In genomic region chr1:9270290-9270900, GRCh38 we compare ENCODE assay signal across 11 cellular contexts. TPM values are rescaled to one million over a fixed set of nuclear protein-coding genes. Genes with fewer than 3 reads are reported as not detected.
A peak's percentile ranks its signal among the peaks of the same experiment; 100 is the strongest.
DNase-seq lines count a peak whose midpoint lies in the region; ATAC-seq and TF ChIP-seq lines count a peak whose summit lies in the region.
"Had no signal": no experiment of that assay in that cellular context is flagged by ENCODE, and none has a peak within 500 bp of the region (broad histone marks: within the 10 kb centered on the region; RNA-seq: fewer than 3 reads in every experiment).

No MANE protein-coding gene starts in this region.

- H3K36me3 ChIP-seq in right atrium auricular region (peaks cover 11% of the 10 kb centered on the region), uterus (no peaks in the 10 kb centered on the region)

- H3K27ac ChIP-seq in right atrium auricular region (no peak overlapping the region), uterus (no peak overlapping the region)

- ATAC-seq in Right ventricle myocardium superior (ENCODE audit: poor library complexity) (peak; percentile 64), left ventricle myocardium superior (peak; percentile 72), GM19467 (IDR thresholded peaks at IDR 0.05; ENCODE audit: unreplicated experiment) (no peak)

- H3K4me3 ChIP-seq in right atrium auricular region: no peak overlapping the region
- H3K4me3 ChIP-seq in uterus: no peak overlapping the region
- H3K4me3 ChIP-seq: lung had no signal

- TF ChIP-seq POLR2A in uterus (IDR thresholded peaks at IDR 0.05): no peak

- TF ChIP-seq CTCF in right atrium auricular region (IDR thresholded peaks at IDR 0.05) (no peak), uterus (IDR thresholded peaks at IDR 0.05) (no peak)

- H3K4me1 ChIP-seq in right atrium auricular region (peaks cover 0 to 31% of the 10 kb centered on the region in 2 donors), uterus (no peaks in the 10 kb centered on the region)

- intact Hi-C loops in Right ventricle myocardium superior (cut with DNase I): no loop called here
- intact Hi-C loops in left ventricle myocardium superior (cut with micrococcal nuclease): no loop called here
- intact Hi-C loops in uterus (cut with DNase I; ENCODE audit: low total_unique reads): no loop called here

- in situ Hi-C loops in ACHN (cut with HindIII; ENCODE audit: low pct_ligation_motif_present, low pct_unique_long_range_greater_than_20kb, low sequenced_read_pairs): no loop called here

- H3K27me3 ChIP-seq in right atrium auricular region: no peaks in the 10 kb centered on the region
- no peaks in the 10 kb centered on the region for H3K27me3 ChIP-seq in uterus

- H3K9me3 ChIP-seq in right atrium auricular region (no peaks in the 10 kb centered on the region), uterus (no peaks in the 10 kb centered on the region)

- DNase-seq in Right ventricle myocardium superior: peak; percentile 68
- no peak for DNase-seq in right atrium auricular region (ENCODE audit: low spot score)
- DNase-seq in NCI-H69 (lab: John Stamatoyannopoulos, UW): peak; percentile 62
- DNase-seq in left ventricle myocardium superior: peak; percentile 75
- DNase-seq in ACHN: no peak
- DNase-seq in uterus: no peak
- no peak for DNase-seq in activated naive CD4-positive, alpha-beta T cell treated with Interleukin-2 at 50 U/mL for 16 hours
- DNase-seq: stimulated activated CD4-positive, alpha-beta T cell treated with anti-CD3 and anti-CD28 coated beads, Interleukin-1b, Interleukin-23, amount 100 ng/mL, for 48 hours; T-helper 2 cell had no signal

RNA-seq across cellular contexts. Expression of gene SPSB1, which starts 22.3 kb away (rescaled TPM):
- total RNA-seq in Right ventricle myocardium superior (13.0 TPM), right atrium auricular region (10 to 100 TPM; 20.1 to 20.8 TPM), left ventricle myocardium superior (13.1 TPM), uterus (10 to 100 TPM; 12.3 to 29.6 (median 20.7) TPM)

RNA-seq across cellular contexts. Expression of gene H6PD, which starts 35.8 kb away (rescaled TPM):
- total RNA-seq in Right ventricle myocardium superior (20.9 TPM), right atrium auricular region (10 to 100 TPM; 35.0 to 41.0 TPM), left ventricle myocardium superior (20.3 TPM), uterus (100 to 1,000 TPM in 1 of 4 donors, 10 to 100 TPM in 3; 28.4 to 107 (median 49.7) TPM)

Comparison
In these comparisons a context has a peak if more than half of its experiments do, and no peak if none do; other contexts are left out.
1. DNase-seq: peak in Right ventricle myocardium superior (single experiment), NCI-H69 (single experiment) and left ventricle myocardium superior (single experiment); none in right atrium auricular region (single experiment), ACHN (single experiment), uterus (0 of 2) and activated naive CD4-positive, alpha-beta T cell treated with Interleukin-2 at 50 U/mL for 16 hours (single experiment).